In the genomic region with DNA sequence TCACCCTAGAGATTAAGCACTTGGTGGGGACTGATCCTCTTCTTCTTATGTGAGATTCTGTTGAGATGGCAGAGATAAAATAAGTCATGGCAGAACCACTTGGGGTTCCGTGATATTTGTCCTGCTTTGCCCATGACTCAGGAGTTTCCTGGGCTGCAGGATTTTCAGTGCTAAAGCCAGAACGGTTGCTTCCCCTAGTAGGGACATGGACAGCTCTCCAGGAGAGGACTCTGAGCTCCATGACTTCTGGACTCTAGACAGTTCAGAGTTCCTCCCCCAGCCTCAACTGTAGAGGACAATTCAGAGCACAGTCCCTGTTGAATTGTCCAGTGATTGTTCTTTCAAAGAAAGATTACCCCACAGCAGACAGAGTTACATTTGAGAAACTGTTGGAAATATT, we compare ENCODE assay signal across 18 cellular contexts.
"Had no signal": no experiment of that assay in that cellular context is flagged by ENCODE, and none has a peak within 500 bp of the region (broad histone marks: within the 10 kb centered on the region; RNA-seq: fewer than 3 reads in every experiment).

No MANE protein-coding gene starts in this region.

- H3K36me3 ChIP-seq: ascending aorta had no signal

- H3K27me3 ChIP-seq: ascending aorta had no signal

- H3K4me1 ChIP-seq: ascending aorta had no signal

- H3K27ac ChIP-seq: ascending aorta had no signal

- H3K4me3 ChIP-seq: ascending aorta had no signal

- H3K9me3 ChIP-seq: ascending aorta had no signal

- ATAC-seq: activated CD4-positive, CD25-positive, alpha-beta regulatory T cell treated with anti-CD3 and anti-CD28 coated beads, Interleukin-2, amount 50 U/mL, for 24 hours; activated CD8-positive, alpha-beta T cell treated with anti-CD3 and anti-CD28 coated beads for 36 hours had no signal

- DNase-seq: activated CD4-positive, alpha-beta T cell treated with anti-CD3 and anti-CD28 coated beads for 4 hours; activated CD8-positive, alpha-beta memory T cell treated with anti-CD3 and anti-CD28 coated beads, Interleukin-2, amount 50 U/mL, for 4 hours; activated CD8-positive, alpha-beta T cell treated with anti-CD3 and anti-CD28 coated beads for 36 hours; activated naive CD4-positive, alpha-beta T cell treated with anti-CD3 and anti-CD28 coated beads, Interleukin-2, amount 50 U/mL, for 16 hours; activated naive CD8-positive, alpha-beta T cell treated with anti-CD3 and anti-CD28 coated beads, Interleukin-2, amount 10 ng/mL, durations not matched to agents 7 days and 5 days; cerebellar nuclear complex; MM.1S; NCI-H1105; NCI-H1436; NCI-H1694 treated with DMSO at 0.1 percent for 48 hours; NCI-H2029 treated with DMSO at 0.1 percent for 48 hours; NCI-H345; NCI-H510A; NCI-H526 treated with DMSO at 0.1 percent for 48 hours; NK-92 treated with Interleukin-12 subunit alpha and Interleukin-12 subunit beta, amount 100 ng/mL, for 24 hours; SHP77 treated with DMSO at 0.1 percent for 48 hours had no signal
